ENCODE assay signal across 13 cellular contexts in genomic region chr21:34921151-34921550, GRCh38.
A peak's percentile ranks its signal among the peaks of the same experiment; 100 is the strongest.
DNase-seq lines count a peak whose midpoint lies in the region; ATAC-seq lines count a peak whose summit lies in the region.
"Had no signal": no experiment of that assay in that cellular context is flagged by ENCODE, and none has a peak within 500 bp of the region (broad histone marks: within the 10 kb centered on the region; RNA-seq: fewer than 3 reads in every experiment).

No MANE protein-coding gene starts in this region.

- H3K4me1 ChIP-seq in BLaER1 treated with 17β-estradiol and CSF1 and Interleukin-3, amounts not matched to agents 10 nM and 100 nM, result peaks cover 31 to 100% (median 93%) of the 10 kb centered on the region in 10 experiments
- peaks cover 45% of the 10 kb centered on the region for H3K4me1 ChIP-seq in CD4-positive, alpha-beta memory T cell (ENCODE audit: insufficient read depth, low read length)

- no peak for DNase-seq in CD4-positive, alpha-beta memory T cell
- DNase-seq in T-helper 17 cell (no peak), foreskin melanocyte (peak; percentile 44), NAMALWA (ENCODE audit: low spot score) (no peak)
- DNase-seq: GF-D8, GM23248, KBM-7 had no signal

- H3K27ac Mint-ChIP-seq in CD4-positive, alpha-beta memory T cell, result peak overlapping the region in 4 of 7 donors; percentile 10 to 82 (median 48)
- H3K27ac Mint-ChIP-seq in T-helper 17 cell, result peak overlapping the region; percentile 87
- H3K27ac Mint-ChIP-seq: B cell had no signal

- CTCF ChIA-PET in CD4-positive, alpha-beta memory T cell (lab: Charles Lee; ENCODE audit: partially characterized antibody), result no interaction called here

- peaks cover 0 to 76% (median 16%) of the 10 kb centered on the region in 11 experiments; a peak in 9 of 22 replicates for H4K20me1 ChIP-seq in BLaER1 treated with 17β-estradiol and CSF1 and Interleukin-3, amounts not matched to agents 10 nM and 100 nM

- intact Hi-C loops in CD4-positive, alpha-beta memory T cell (cut with micrococcal nuclease), result no loop called here

- peak overlapping the region in 8 of 11 experiments; percentile 46 to 91 (median 76); a peak in 15 of 22 replicates for H3K4me2 ChIP-seq in BLaER1 treated with 17β-estradiol and CSF1 and Interleukin-3, amounts not matched to agents 10 nM and 100 nM

- H3K27me3 ChIP-seq in BLaER1 treated with 17β-estradiol and CSF1 and Interleukin-3, amounts not matched to agents 10 nM and 100 nM, result no peaks in the 10 kb centered on the region
- H3K27me3 ChIP-seq in CD4-positive, alpha-beta memory T cell (ENCODE audit: insufficient read depth, low read length), result no peaks in the 10 kb centered on the region

- H3K9ac ChIP-seq in BLaER1 treated with 17β-estradiol and CSF1 and Interleukin-3, amounts not matched to agents 10 nM and 100 nM, result no peak overlapping the region
- H3K9ac ChIP-seq: GM23248 had no signal

- H3K9me3 Mint-ChIP-seq in CD4-positive, alpha-beta memory T cell, result no peaks in the 10 kb centered on the region

- H3K4me3 ChIP-seq in BLaER1 treated with 17β-estradiol and CSF1 and Interleukin-3, amounts not matched to agents 10 nM and 100 nM, result no peak overlapping the region
- H3K4me3 ChIP-seq in CD4-positive, alpha-beta memory T cell (ENCODE audit: low read length in 2 of 2), result no peak overlapping the region
- H3K4me3 ChIP-seq: GM23248 had no signal

- ATAC-seq in T-helper 17 cell (no peak), HG02852 (IDR thresholded peaks at IDR 0.05; ENCODE audit: unreplicated experiment) (no peak), HG02798 (IDR thresholded peaks at IDR 0.05; ENCODE audit: poor library complexity, unreplicated experiment) (no peak)
- ATAC-seq: HCT116 had no signal

- peaks cover 43 to 45% of the 10 kb centered on the region in 2 donors for H3K36me3 Mint-ChIP-seq in CD4-positive, alpha-beta memory T cell
- peaks cover 10% of the 10 kb centered on the region for H3K36me3 Mint-ChIP-seq in T-helper 17 cell (ENCODE audit: low read depth)

- peaks cover 0 to 81% (median 40%) of the 10 kb centered on the region in 11 experiments; a peak in 16 of 22 replicates for H3K36me3 ChIP-seq in BLaER1 treated with 17β-estradiol and CSF1 and Interleukin-3, amounts not matched to agents 10 nM and 100 nM
- no peaks in the 10 kb centered on the region for H3K36me3 ChIP-seq in CD4-positive, alpha-beta memory T cell (ENCODE audit: insufficient read depth, low read length)

- no peak overlapping the region for H3K4me3 Mint-ChIP-seq in CD4-positive, alpha-beta memory T cell
- H3K4me3 Mint-ChIP-seq in T-helper 17 cell, result no peak overlapping the region
- H3K4me3 Mint-ChIP-seq: B cell, CD14-positive monocyte had no signal

- H3K4me1 Mint-ChIP-seq in CD4-positive, alpha-beta memory T cell, result peaks cover 49 to 87% (median 67%) of the 10 kb centered on the region in 4 donors
- peaks cover 58% of the 10 kb centered on the region for H3K4me1 Mint-ChIP-seq in T-helper 17 cell

- POLR2A ChIA-PET in CD4-positive, alpha-beta memory T cell (lab: Charles Lee; ENCODE audit: partially characterized antibody), result no interaction called here

- peaks cover 0 to 5% (median 0%) of the 10 kb centered on the region in 11 experiments; a peak in 1 of 22 replicates for H3K9me3 ChIP-seq in BLaER1 treated with 17β-estradiol and CSF1 and Interleukin-3, amounts not matched to agents 10 nM and 100 nM (replicated peaks in 1 of 11)
- no peaks in the 10 kb centered on the region for H3K9me3 ChIP-seq in CD4-positive, alpha-beta memory T cell (ENCODE audit: control insufficient read depth in 1 of 2, low read length in 2 of 2)
- no peaks in the 10 kb centered on the region for H3K9me3 ChIP-seq in T-helper 17 cell (ENCODE audit: control insufficient read depth, low read length, poor library complexity, severe bottlenecking)

- no peaks in the 10 kb centered on the region for H3K27me3 Mint-ChIP-seq in CD4-positive, alpha-beta memory T cell
- no peaks in the 10 kb centered on the region for H3K27me3 Mint-ChIP-seq in T-helper 17 cell
- H3K27me3 Mint-ChIP-seq: B cell had no signal

- peak overlapping the region in 3 of 11 experiments; percentile 13 to 57 (median 38); a peak in 3 of 22 replicates for H3K27ac ChIP-seq in BLaER1 treated with 17β-estradiol and CSF1 and Interleukin-3, amounts not matched to agents 10 nM and 100 nM
- no peak overlapping the region for H3K27ac ChIP-seq in CD4-positive, alpha-beta memory T cell (ENCODE audit: low read depth, low read length)
- H3K27ac ChIP-seq: GM23248 had no signal
